ENCODE assay signal across 9 cellular contexts in the genomic region with DNA sequence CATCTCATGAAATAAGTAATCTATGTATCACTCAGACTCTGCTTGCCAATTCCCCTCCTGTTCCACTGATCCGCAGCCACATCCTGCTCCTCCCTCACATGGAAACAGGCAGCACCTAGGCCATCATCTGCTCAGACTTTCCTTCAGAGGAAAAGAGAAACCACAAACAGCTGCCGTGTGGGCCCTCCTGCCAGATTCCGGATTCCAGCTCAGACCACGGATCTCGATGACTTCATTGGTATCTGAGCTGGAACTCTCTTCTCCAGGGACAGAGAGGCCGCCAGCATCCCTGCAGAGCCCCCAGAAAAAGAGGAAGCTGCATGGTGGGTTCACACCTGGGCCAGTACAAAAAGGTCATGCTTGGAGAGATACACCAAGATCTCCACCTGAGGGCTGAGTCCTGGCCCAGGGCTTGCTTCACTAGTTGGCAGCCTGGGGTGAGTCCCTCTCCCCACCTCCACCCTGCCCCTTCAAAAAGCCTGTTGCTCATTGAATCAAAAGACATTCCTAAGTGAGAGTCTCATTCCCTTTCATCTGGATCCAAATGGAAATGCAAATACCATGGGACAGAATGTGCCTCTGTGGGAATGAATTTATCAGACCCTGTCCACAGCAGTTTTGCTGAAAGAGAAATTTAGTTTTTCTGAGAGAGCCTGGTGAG. TPM values are rescaled to one million over a fixed set of nuclear protein-coding genes. Genes with fewer than 3 reads are reported as not detected.
DNase-seq lines count a peak whose midpoint lies in the region; ATAC-seq and TF ChIP-seq lines count a peak whose summit lies in the region.
"Had no signal": no experiment of that assay in that cellular context is flagged by ENCODE, and none has a peak within 500 bp of the region (broad histone marks: within the 10 kb centered on the region; RNA-seq: fewer than 3 reads in every experiment).

No MANE protein-coding gene starts in this region.

- H3K36me3 Mint-ChIP-seq in activated CD8-positive, alpha-beta T cell treated with anti-CD3 and anti-CD28 coated beads for 36 hours (ENCODE audit: low read depth) = no peaks in the 10 kb centered on the region

- no peaks in the 10 kb centered on the region for H3F3A ChIP-seq in Loucy (ENCODE audit: low read depth)

- peak overlapping the region; percentile 53 for H3K4me2 ChIP-seq in Loucy (ENCODE audit: low read depth, low read length, poor library complexity, severe bottlenecking)

- H3K27ac Mint-ChIP-seq in activated CD8-positive, alpha-beta T cell treated with anti-CD3 and anti-CD28 coated beads for 36 hours = no peak overlapping the region

- peak; percentile 65 for ATAC-seq in activated CD8-positive, alpha-beta T cell treated with anti-CD3 and anti-CD28 coated beads for 36 hours
- no peak for ATAC-seq in GM18520 (IDR thresholded peaks at IDR 0.05; ENCODE audit: unreplicated experiment)

- H3K9me2 ChIP-seq in Loucy (replicated peaks; ENCODE audit: low read depth, low read length) = no peaks in the 10 kb centered on the region

- no peaks in the 10 kb centered on the region for H3K36me3 ChIP-seq in Loucy (ENCODE audit: insufficient read depth, low read length)

- DNase-seq in GM10248 (ENCODE audit: extremely low spot score) (peak; percentile 35), kidney tubule cell (ENCODE audit: low spot score) (peak; percentile 100), NCI-H82 treated with DMSO at 0.1 percent for 48 hours (lab: John Stamatoyannopoulos, UW; ENCODE audit: unreplicated experiment) (no peak), cerebellum (ENCODE audit: low spot score) (no peak)
- DNase-seq in activated CD8-positive, alpha-beta T cell treated with anti-CD3 and anti-CD28 coated beads for 36 hours = peak; percentile 49
- no peak for DNase-seq in central memory CD4-positive, alpha-beta T cell

- H3K9me3 Mint-ChIP-seq in activated CD8-positive, alpha-beta T cell treated with anti-CD3 and anti-CD28 coated beads for 36 hours = no peaks in the 10 kb centered on the region

- H3K4me1 ChIP-seq in Loucy (ENCODE audit: insufficient read depth, low read length, poor library complexity, severe bottlenecking) = peaks cover 51% of the 10 kb centered on the region

- peak overlapping the region; percentile 28 for H3K4me3 ChIP-seq in Loucy (ENCODE audit: low read length, poor library complexity, severe bottlenecking)

- peaks cover 7% of the 10 kb centered on the region for H3K27me3 Mint-ChIP-seq in activated CD8-positive, alpha-beta T cell treated with anti-CD3 and anti-CD28 coated beads for 36 hours

- no peaks in the 10 kb centered on the region for H3K79me2 ChIP-seq in Loucy (ENCODE audit: insufficient read depth, low read length)

- peaks cover 23% of the 10 kb centered on the region for H3K4me1 Mint-ChIP-seq in activated CD8-positive, alpha-beta T cell treated with anti-CD3 and anti-CD28 coated beads for 36 hours (ENCODE audit: low read depth)

- POLR2A ChIA-PET in GM10248 (lab: Yijun Ruan, JAX) = no interaction called here
- POLR2A ChIA-PET in activated CD8-positive, alpha-beta T cell treated with anti-CD3 and anti-CD28 coated beads for 36 hours (lab: Charles Lee) = no interaction called here

- TF ChIP-seq CTCF in GM10248 (IDR thresholded peaks at IDR 0.05; ENCODE audit: control extremely low read depth, extremely low read depth, low read depth, missing control alignments) (no peak), Loucy (conservative IDR thresholded peaks at IDR 0.05; ENCODE audit: low read length) (no peak)
- no peak for TF ChIP-seq CTCF in activated CD8-positive, alpha-beta T cell treated with anti-CD3 and anti-CD28 coated beads for 36 hours (IDR thresholded peaks at IDR 0.05)

- H4K20me1 ChIP-seq in Loucy (ENCODE audit: insufficient read depth, low read length, poor library complexity, severe bottlenecking) = no peaks in the 10 kb centered on the region

- intact Hi-C loops in activated CD8-positive, alpha-beta T cell treated with anti-CD3 and anti-CD28 coated beads for 36 hours (cut with micrococcal nuclease) = no loop called here

- H3K4me3 Mint-ChIP-seq in activated CD8-positive, alpha-beta T cell treated with anti-CD3 and anti-CD28 coated beads for 36 hours = no peak overlapping the region

- no peaks in the 10 kb centered on the region for H3K27me3 ChIP-seq in Loucy (ENCODE audit: insufficient read depth, low read length, poor library complexity, severe bottlenecking)

- CTCF ChIA-PET in GM10248 (lab: Yijun Ruan, JAX) = interaction anchor here (0.7 to 2.1 kb wide), 6 partner anchors 9 to 131 kb away, joined by 3 to 13 read pairs (median 4); partner anchors contain the start of gene HOXB5
- CTCF ChIA-PET in activated CD8-positive, alpha-beta T cell treated with anti-CD3 and anti-CD28 coated beads for 36 hours (lab: Charles Lee) = interaction anchor here (0.6 to 1.3 kb wide), 3 partner anchors 8 to 9 kb away, joined by 3 to 5 read pairs (median 3); no protein-coding TSS in a partner anchor

- no peak overlapping the region for H2AFZ ChIP-seq in Loucy (ENCODE audit: low read length)

- H3K9me3 ChIP-seq in Loucy (ENCODE audit: insufficient read depth, low read depth, low read length) = no peaks in the 10 kb centered on the region

- H3K9ac ChIP-seq in Loucy (ENCODE audit: low read depth, low read length, poor library complexity, severe bottlenecking) = no peak overlapping the region

RNA-seq across cellular contexts. Expression of gene HOXB1, which starts 47.2 kb away (rescaled TPM):
- total RNA-seq in activated CD8-positive, alpha-beta T cell treated with anti-CD3 and anti-CD28 coated beads for 36 hours = not detected
- total RNA-seq in cerebellum = not detected
- total RNA-seq: mononuclear cell had no signal

RNA-seq across cellular contexts. Expression of gene SKAP1, which starts 53.6 kb away (rescaled TPM):
- 10 to 100 TPM; 73.9 to 81.3 TPM for total RNA-seq in activated CD8-positive, alpha-beta T cell treated with anti-CD3 and anti-CD28 coated beads for 36 hours
- total RNA-seq in cerebellum = 0.64 TPM

Comparison
In these comparisons a context has a peak if more than half of its experiments do, and no peak if none do; other contexts are left out.
1. DNase-seq: peak in GM10248 (single experiment), activated CD8-positive, alpha-beta T cell treated with anti-CD3 and anti-CD28 coated beads for 36 hours (single experiment) and kidney tubule cell (single experiment); none in central memory CD4-positive, alpha-beta T cell (single experiment), NCI-H82 treated with DMSO at 0.1 percent for 48 hours (single experiment) and cerebellum (single experiment).
2. RNA of gene SKAP1, which starts 53.6 kb away (total RNA-seq): 73.9 to 81.3 TPM in activated CD8-positive, alpha-beta T cell treated with anti-CD3 and anti-CD28 coated beads for 36 hours; 0.64 TPM in cerebellum (single experiment); every median in the first group is over 10 times any median in the second.